In genomic region chr10:95500097-95500496, GRCh38 we compare ENCODE assay signal across 24 cellular contexts.
DNase-seq lines count a peak whose midpoint lies in the region; ATAC-seq and TF ChIP-seq lines count a peak whose summit lies in the region.
"Had no signal": no experiment of that assay in that cellular context is flagged by ENCODE, and none has a peak within 500 bp of the region (broad histone marks: within the 10 kb centered on the region; RNA-seq: fewer than 3 reads in every experiment).

No MANE protein-coding gene starts in this region.

- no peak overlapping the region for H3K4me2 ChIP-seq in H9 (ENCODE audit: insufficient read depth, insufficient read length, low read length)

- no peak overlapping the region for H3K18ac ChIP-seq in H9 (ENCODE audit: insufficient read length, low read depth, low read length)

- no peak overlapping the region for H2BK120ac ChIP-seq in H9 (ENCODE audit: low read depth, low read length, poor library complexity, severe bottlenecking)

- no peak overlapping the region for H3K14ac ChIP-seq in H9 (ENCODE audit: insufficient read depth, low read length)

- TF ChIP-seq CTCF in H9 (conservative IDR thresholded peaks at IDR 0.05), result no peak
- TF ChIP-seq CTCF in sigmoid colon (IDR thresholded peaks at IDR 0.05), result no peak

- no peak overlapping the region for H4K8ac ChIP-seq in H9 (replicated peaks; ENCODE audit: insufficient read length, low read depth, low read length)

- H2BK20ac ChIP-seq in H9 (ENCODE audit: low read depth, low read length, poor library complexity, severe bottlenecking), result no peak overlapping the region

- DNase-seq in H9 (no peak), caudate nucleus (lab: John Stamatoyannopoulos, UW) (peak in 2 of 61 donors; percentile 14 to 29), left lobe of liver (ENCODE audit: low spot score) (no peak), sigmoid colon (no peak), NCI-H1105 treated with DMSO at 0.1 percent for 48 hours (lab: John Stamatoyannopoulos, UW) (no peak)
- no peak for DNase-seq in NK-92 treated with Interleukin-12 subunit alpha and Interleukin-12 subunit beta, amount 100 ng/mL, for 24 hours (lab: John Stamatoyannopoulos, UW)
- DNase-seq in activated T-helper 1 cell treated with anti-CD3 and anti-CD28 coated beads, Interleukin-12 subunit alpha, Interleukin-12 subunit beta, Interleukin-2, Interleukin-4 antibody, amounts not matched to agents 30 ng/mL and 10 ng/mL and 1 ng/mL, durations not matched to agents 14 hours and 24 hours and 36 hours (ENCODE audit: low spot score), result no peak
- DNase-seq: activated CD8-positive, alpha-beta memory T cell treated with anti-CD3 and anti-CD28 coated beads, Interleukin-2, amount 10 ng/mL, durations not matched to agents 7 days and 5 days; activated naive CD4-positive, alpha-beta T cell; activated T-cell treated with anti-CD3 and anti-CD28 coated beads, Interleukin-2, amount 50 U/mL, for 48 hours; BE2C; CD8-positive, alpha-beta memory T cell; effector CD4-positive, alpha-beta T cell; heart left ventricle; left colon; mesendoderm; naive B cell; NCI-H526 treated with DMSO at 0.1 percent for 48 hours; small intestine; stimulated activated CD8-positive, alpha-beta memory T cell treated with anti-CD3 and anti-CD28 coated beads, Interleukin-4, amount 100 ng/mL, for 48 hours had no signal

- no peaks in the 10 kb centered on the region for H3K23me2 ChIP-seq in H9 (ENCODE audit: insufficient read length, low read depth, low read length, poor library complexity, severe bottlenecking)

- TF ChIP-seq EP300 in sigmoid colon (IDR thresholded peaks at IDR 0.05), result no peak

- H3K27ac Mint-ChIP-seq in H9, result peak overlapping the region in 2 of 3 experiments; percentile 8 to 38; a peak in 2 of 7 replicates
- H3K27ac Mint-ChIP-seq in activated T-helper 1 cell treated with anti-CD3 and anti-CD28 coated beads, Interleukin-12 subunit alpha, Interleukin-12 subunit beta, Interleukin-2, Interleukin-4 antibody, amounts not matched to agents 30 ng/mL and 10 ng/mL and 1 ng/mL, durations not matched to agents 14 hours and 24 hours and 36 hours, result no peak overlapping the region
- H3K27ac Mint-ChIP-seq: activated CD8-positive, alpha-beta memory T cell treated with anti-CD3 and anti-CD28 coated beads, Interleukin-2, amount 10 ng/mL, durations not matched to agents 7 days and 5 days; CD8-positive, alpha-beta memory T cell had no signal

- H3K79me1 ChIP-seq in H9 (ENCODE audit: insufficient read depth, low read depth, low read length, poor library complexity, severe bottlenecking), result no peaks in the 10 kb centered on the region

- no peak overlapping the region for H2BK15ac ChIP-seq in H9 (ENCODE audit: low read depth, low read length)

- H2BK12ac ChIP-seq in H9 (ENCODE audit: insufficient read length, low read depth, low read length), result no peak overlapping the region

- ATAC-seq in left lobe of liver (peak; percentile 1), GM21526 (IDR thresholded peaks at IDR 0.05; ENCODE audit: low FRiP score, unreplicated experiment) (no peak)
- ATAC-seq: left colon had no signal

- no peak overlapping the region for H2AFZ ChIP-seq in H9 (ENCODE audit: low read length)

- no peaks in the 10 kb centered on the region for H3K9me3 ChIP-seq in H9 (ENCODE audit: control insufficient read depth, low read depth, low read length)
- no peaks in the 10 kb centered on the region for H3K9me3 ChIP-seq in sigmoid colon
- H3K9me3 ChIP-seq: BE2C, heart left ventricle, SJSA1 had no signal

- no peak overlapping the region for H3K4ac ChIP-seq in H9 (ENCODE audit: low read depth, low read length)

- H3K36me3 Mint-ChIP-seq in H9 (ENCODE audit: insufficient read depth in 1 of 3, low read depth in 3 of 3), result peaks cover 0 to 2% (median 0%) of the 10 kb centered on the region in 3 experiments; a peak in 1 of 7 replicates
- H3K36me3 Mint-ChIP-seq in activated T-helper 1 cell treated with anti-CD3 and anti-CD28 coated beads, Interleukin-12 subunit alpha, Interleukin-12 subunit beta, Interleukin-2, Interleukin-4 antibody, amounts not matched to agents 30 ng/mL and 10 ng/mL and 1 ng/mL, durations not matched to agents 14 hours and 24 hours and 36 hours (ENCODE audit: low read depth), result no peaks in the 10 kb centered on the region
- H3K36me3 Mint-ChIP-seq: activated CD8-positive, alpha-beta memory T cell treated with anti-CD3 and anti-CD28 coated beads, Interleukin-2, amount 10 ng/mL, durations not matched to agents 7 days and 5 days; naive B cell had no signal

- intact Hi-C loops in sigmoid colon (cut with DNase I), result loop anchor here (5.0 kb wide), 1 partner anchor 57 kb away; no protein-coding TSS in a partner anchor
- intact Hi-C loops in activated T-helper 1 cell treated with anti-CD3 and anti-CD28 coated beads, Interleukin-12 subunit alpha, Interleukin-12 subunit beta, Interleukin-2, Interleukin-4 antibody, amounts not matched to agents 30 ng/mL and 10 ng/mL and 1 ng/mL, durations not matched to agents 14 hours and 24 hours and 36 hours (cut with micrococcal nuclease), result no loop called here

- peaks cover 0 to 7% (median 0%) of the 10 kb centered on the region in 4 donors for H3K36me3 ChIP-seq in sigmoid colon
- H3K36me3 ChIP-seq: BE2C, SJSA1 had no signal

- no peak overlapping the region for H3K56ac ChIP-seq in H9 (ENCODE audit: insufficient read length, low read depth, low read length)

- no peak for TF ChIP-seq POLR2A in sigmoid colon (IDR thresholded peaks at IDR 0.05)

- H3K4me3 ChIP-seq in sigmoid colon, result peak overlapping the region in 1 of 4 donors; percentile 17
- H3K4me3 ChIP-seq: heart left ventricle, SJSA1 had no signal

- no peak overlapping the region for H4K91ac ChIP-seq in H9 (ENCODE audit: insufficient read length, low read depth, low read length)

- H3K4me1 ChIP-seq in H9 (ENCODE audit: insufficient read depth, low read length), result peaks cover 5% of the 10 kb centered on the region; the same call in 1 of the 2 replicates
- peaks cover 0 to 92% (median 89%) of the 10 kb centered on the region in 4 donors for H3K4me1 ChIP-seq in sigmoid colon
- H3K4me1 ChIP-seq: BE2C, SJSA1 had no signal

- no peak overlapping the region for H3K27ac ChIP-seq in H9 (ENCODE audit: insufficient read length, low read depth, low read length)
- peak overlapping the region; percentile 64 for H3K27ac ChIP-seq in caudate nucleus (ENCODE audit: low read depth, low read length)
- peak overlapping the region; percentile 93 to 98 (median 96) for H3K27ac ChIP-seq in sigmoid colon
- H3K27ac ChIP-seq: HL-60, SJSA1 had no signal

- H3K4me1 Mint-ChIP-seq in H9, result peaks cover 42 to 51% of the 10 kb centered on the region in 2 experiments
- peaks cover 4% of the 10 kb centered on the region for H3K4me1 Mint-ChIP-seq in activated T-helper 1 cell treated with anti-CD3 and anti-CD28 coated beads, Interleukin-12 subunit alpha, Interleukin-12 subunit beta, Interleukin-2, Interleukin-4 antibody, amounts not matched to agents 30 ng/mL and 10 ng/mL and 1 ng/mL, durations not matched to agents 14 hours and 24 hours and 36 hours (ENCODE audit: low read depth)
- H3K4me1 Mint-ChIP-seq: activated CD8-positive, alpha-beta memory T cell treated with anti-CD3 and anti-CD28 coated beads, Interleukin-2, amount 10 ng/mL, durations not matched to agents 7 days and 5 days; CD8-positive, alpha-beta memory T cell; naive B cell had no signal

- H3T11ph ChIP-seq in H9 (ENCODE audit: low read length), result no peak overlapping the region

- H3K27me3 ChIP-seq in H9 (ENCODE audit: insufficient read depth, low read length) (no peaks in the 10 kb centered on the region), sigmoid colon (no peaks in the 10 kb centered on the region)
- H3K27me3 ChIP-seq: BE2C, heart left ventricle, SJSA1 had no signal

- H3K9ac ChIP-seq in H9 (ENCODE audit: extremely low read depth, insufficient read length, low read length), result no peak overlapping the region

- no peak overlapping the region for H4K5ac ChIP-seq in H9 (ENCODE audit: insufficient read length, low read depth, low read length)

- no peak overlapping the region for H2BK5ac ChIP-seq in H9 (ENCODE audit: insufficient read length, low read length)

- H3K4me3 Mint-ChIP-seq in H9, result no peak overlapping the region; a peak in 1 of 5 replicates
- no peak overlapping the region for H3K4me3 Mint-ChIP-seq in activated T-helper 1 cell treated with anti-CD3 and anti-CD28 coated beads, Interleukin-12 subunit alpha, Interleukin-12 subunit beta, Interleukin-2, Interleukin-4 antibody, amounts not matched to agents 30 ng/mL and 10 ng/mL and 1 ng/mL, durations not matched to agents 14 hours and 24 hours and 36 hours
- H3K4me3 Mint-ChIP-seq: activated CD8-positive, alpha-beta memory T cell treated with anti-CD3 and anti-CD28 coated beads, Interleukin-2, amount 10 ng/mL, durations not matched to agents 7 days and 5 days; brain; CD8-positive, alpha-beta memory T cell; naive B cell had no signal

- no peak overlapping the region for H2AK5ac ChIP-seq in H9 (ENCODE audit: insufficient read length, low read length)

- H3K9me3 Mint-ChIP-seq in H9, result no peaks in the 10 kb centered on the region; a peak in 1 of 5 replicates
- H3K9me3 Mint-ChIP-seq in activated T-helper 1 cell treated with anti-CD3 and anti-CD28 coated beads, Interleukin-12 subunit alpha, Interleukin-12 subunit beta, Interleukin-2, Interleukin-4 antibody, amounts not matched to agents 30 ng/mL and 10 ng/mL and 1 ng/mL, durations not matched to agents 14 hours and 24 hours and 36 hours, result no peaks in the 10 kb centered on the region
- H3K9me3 Mint-ChIP-seq: brain; CD8-positive, alpha-beta memory T cell; naive B cell had no signal

- no CpG with 5 or more reads among the region's 4 CpGs for WGBS in H9 (ENCODE audit: extremely low coverage, insufficient read length, low lambda C conversion rate)
- 88 to 94% methylated on average over 4 of the region's 4 CpGs for WGBS in sigmoid colon, 2 donors

- H3K27me3 Mint-ChIP-seq in H9 (ENCODE audit: low read depth), result no peaks in the 10 kb centered on the region
- peaks cover 18% of the 10 kb centered on the region for H3K27me3 Mint-ChIP-seq in activated T-helper 1 cell treated with anti-CD3 and anti-CD28 coated beads, Interleukin-12 subunit alpha, Interleukin-12 subunit beta, Interleukin-2, Interleukin-4 antibody, amounts not matched to agents 30 ng/mL and 10 ng/mL and 1 ng/mL, durations not matched to agents 14 hours and 24 hours and 36 hours (ENCODE audit: insufficient read depth)
- H3K27me3 Mint-ChIP-seq: brain had no signal

- 0 out of 2 replicates have a peak, but pooled peaks cover 2% of the 10 kb centered on the region for H3K79me2 ChIP-seq in H9 (ENCODE audit: insufficient read depth, low read length)

- H3K23ac ChIP-seq in H9 (ENCODE audit: insufficient read length, low read depth, low read length), result no peak overlapping the region

- H4K20me1 ChIP-seq in H9 (ENCODE audit: control insufficient read depth, insufficient read depth, insufficient read length), result no peaks in the 10 kb centered on the region
